Comparison of ENCODE assay signal across 8 cellular contexts in the genomic region with DNA sequence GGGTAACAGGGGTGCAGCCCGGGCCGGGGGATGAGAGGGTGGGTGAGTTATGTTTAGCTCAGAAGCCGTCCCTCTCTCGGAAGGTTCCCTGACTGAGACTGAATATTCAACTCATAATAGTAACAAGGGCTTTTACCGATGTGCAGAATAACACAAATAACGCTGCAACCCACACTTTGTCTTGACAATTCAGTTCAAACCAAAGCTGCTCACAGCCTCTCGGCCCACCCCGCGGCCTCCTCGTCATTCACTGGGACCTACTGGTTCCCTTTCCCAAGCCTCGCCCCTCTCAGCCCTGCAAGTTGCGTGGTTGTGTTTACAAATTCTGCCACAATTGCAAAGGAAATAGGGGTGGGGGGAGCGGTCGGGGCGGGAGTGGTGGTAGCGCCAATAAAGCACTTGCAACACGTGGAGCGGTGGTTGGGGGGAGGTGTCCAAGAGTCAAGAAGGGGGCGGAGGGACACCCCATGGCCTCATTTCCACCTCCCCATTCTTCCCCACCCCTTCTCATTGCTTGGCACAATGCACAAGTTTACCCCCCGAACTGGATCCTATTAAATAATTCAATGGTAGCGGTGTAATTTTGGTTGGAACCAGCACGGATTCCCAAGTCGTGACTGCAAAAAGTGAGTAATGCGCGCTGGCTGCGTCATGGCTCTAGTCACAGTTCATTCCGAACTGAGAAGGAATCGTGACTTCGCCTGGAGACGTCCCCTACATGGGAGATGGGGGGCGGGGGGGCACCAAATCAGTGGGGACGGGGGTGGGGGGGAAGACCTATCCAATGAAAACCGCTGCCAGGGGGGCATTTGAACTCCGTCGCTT.
DNase-seq lines count a peak whose midpoint lies in the region; ATAC-seq and TF ChIP-seq lines count a peak whose summit lies in the region.

No MANE protein-coding gene starts in this region.

- peak; percentile 59 for DNase-seq in AG08395 (ENCODE audit: low spot score)
- peak; percentile 42 for DNase-seq in HT1080 (ENCODE audit: low read depth)
- no peak for DNase-seq in mesothelial cell of epicardium (ENCODE audit: low spot score in 2 of 2, unreplicated experiment in 2 of 2)
- DNase-seq in germinal center (ENCODE audit: low spot score): no peak
- no peak for DNase-seq in NCI-H2081 treated with DMSO at 0.1 percent for 48 hours (lab: John Stamatoyannopoulos, UW)

- no peaks in the 10 kb centered on the region for H3K36me3 Mint-ChIP-seq in brain
- no peaks in the 10 kb centered on the region for H3K36me3 Mint-ChIP-seq in mesothelial cell of epicardium

- H3K4me3 Mint-ChIP-seq in brain: peak overlapping the region; percentile 91 to 99 (median 93)
- H3K4me3 Mint-ChIP-seq in mesothelial cell of epicardium: peak overlapping the region; percentile 75

- H3K4me1 Mint-ChIP-seq in brain: peaks cover 81% of the 10 kb centered on the region
- H3K4me1 Mint-ChIP-seq in mesothelial cell of epicardium: peaks cover 38% of the 10 kb centered on the region

- H3K27ac Mint-ChIP-seq in brain (peak overlapping the region in 1 of 5 experiments; percentile 99), mesothelial cell of epicardium (no peak overlapping the region)

- H3K27me3 Mint-ChIP-seq in brain (peaks cover 81% of the 10 kb centered on the region), mesothelial cell of epicardium (ENCODE audit: low read depth) (peaks cover 100% of the 10 kb centered on the region)

- no peak for ATAC-seq in GM18909 (IDR thresholded peaks at IDR 0.05; ENCODE audit: poor library complexity, unreplicated experiment)
- ATAC-seq in GM19035 (IDR thresholded peaks at IDR 0.05; ENCODE audit: unreplicated experiment): no peak

- no peak for TF ChIP-seq CTCF in brain (conservative IDR thresholded peaks at IDR 0.05)
- TF ChIP-seq CTCF in mesothelial cell of epicardium (IDR thresholded peaks at IDR 0.05; ENCODE audit: unreplicated experiment): no peak

- H3K9me3 Mint-ChIP-seq in brain (peaks cover 0 to 6% (median 0%) of the 10 kb centered on the region in 5 experiments), mesothelial cell of epicardium (no peaks in the 10 kb centered on the region)

Comparison
In these comparisons a context has a peak if more than half of its experiments do, and no peak if none do; other contexts are left out.
1. DNase-seq: peak in AG08395 (single experiment) and HT1080 (single experiment); none in mesothelial cell of epicardium (0 of 2), germinal center (single experiment) and NCI-H2081 treated with DMSO at 0.1 percent for 48 hours (single experiment).